In the genomic region with DNA sequence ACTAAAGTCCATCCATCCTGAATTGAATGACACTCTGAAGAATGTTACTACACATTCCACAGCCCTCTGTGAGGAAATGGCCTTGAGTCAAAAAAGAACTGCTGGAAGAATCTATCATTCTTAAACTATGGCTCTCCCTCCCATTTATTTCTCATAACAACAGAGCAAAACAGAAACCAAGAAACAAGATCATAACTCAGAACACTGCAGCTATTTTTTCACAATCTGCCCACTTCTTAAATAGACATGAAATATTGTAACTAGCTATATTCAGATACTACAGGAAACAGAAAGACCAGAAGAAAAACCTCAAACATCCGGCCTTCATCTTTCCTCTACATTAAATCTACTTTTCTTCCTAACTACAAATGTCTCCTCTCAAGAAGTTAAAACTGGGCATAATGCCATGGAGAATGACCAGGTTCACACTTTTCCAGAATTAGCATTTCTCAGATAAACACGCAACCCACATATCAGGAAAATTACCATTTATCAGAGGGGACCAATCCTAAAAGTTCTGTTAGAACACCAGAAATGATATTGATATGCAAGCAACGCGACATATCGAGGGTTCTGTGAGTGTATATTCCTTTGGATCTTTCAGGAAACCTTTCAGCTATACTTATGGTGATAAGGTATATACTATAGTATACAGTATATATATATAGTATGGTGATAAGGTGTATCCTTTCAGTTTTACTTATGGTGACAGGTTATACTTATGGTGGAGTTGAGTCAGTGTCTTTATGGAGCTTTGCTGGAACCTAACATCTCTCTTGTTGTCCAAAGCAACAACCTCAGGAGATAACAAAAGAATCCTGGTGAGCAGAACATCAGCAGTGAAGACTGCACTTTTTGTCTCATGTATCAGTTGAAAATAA, we compare ENCODE assay signal across 1 cellular context.
TF ChIP-seq lines count a peak whose summit lies in the region.

No MANE protein-coding gene starts in this region.

TF ChIP-seq in GM12878, 131 proteins besides CTCF, POLR2A, EP300 and RAD21 (continued from another document and continues in another):
- no peak for TF ChIP-seq YBX1 (IDR thresholded peaks at IDR 0.05)
- TF ChIP-seq MEF2A (IDR thresholded peaks at IDR 0.05; ENCODE audit: insufficient read depth, low read depth, low read length), result peak; percentile 99
- TF ChIP-seq BMI1 (IDR thresholded peaks at IDR 0.05; ENCODE audit: borderline replicate concordance), result no peak; the same call in 1 of the 2 replicates
- TF ChIP-seq IKZF1 (conservative IDR thresholded peaks at IDR 0.05), result peak; percentile 71
- TF ChIP-seq HDAC2 (IDR thresholded peaks at IDR 0.05), result no peak
- no peak for TF ChIP-seq PAX8 (IDR thresholded peaks at IDR 0.05)
- TF ChIP-seq, protein P1, sequence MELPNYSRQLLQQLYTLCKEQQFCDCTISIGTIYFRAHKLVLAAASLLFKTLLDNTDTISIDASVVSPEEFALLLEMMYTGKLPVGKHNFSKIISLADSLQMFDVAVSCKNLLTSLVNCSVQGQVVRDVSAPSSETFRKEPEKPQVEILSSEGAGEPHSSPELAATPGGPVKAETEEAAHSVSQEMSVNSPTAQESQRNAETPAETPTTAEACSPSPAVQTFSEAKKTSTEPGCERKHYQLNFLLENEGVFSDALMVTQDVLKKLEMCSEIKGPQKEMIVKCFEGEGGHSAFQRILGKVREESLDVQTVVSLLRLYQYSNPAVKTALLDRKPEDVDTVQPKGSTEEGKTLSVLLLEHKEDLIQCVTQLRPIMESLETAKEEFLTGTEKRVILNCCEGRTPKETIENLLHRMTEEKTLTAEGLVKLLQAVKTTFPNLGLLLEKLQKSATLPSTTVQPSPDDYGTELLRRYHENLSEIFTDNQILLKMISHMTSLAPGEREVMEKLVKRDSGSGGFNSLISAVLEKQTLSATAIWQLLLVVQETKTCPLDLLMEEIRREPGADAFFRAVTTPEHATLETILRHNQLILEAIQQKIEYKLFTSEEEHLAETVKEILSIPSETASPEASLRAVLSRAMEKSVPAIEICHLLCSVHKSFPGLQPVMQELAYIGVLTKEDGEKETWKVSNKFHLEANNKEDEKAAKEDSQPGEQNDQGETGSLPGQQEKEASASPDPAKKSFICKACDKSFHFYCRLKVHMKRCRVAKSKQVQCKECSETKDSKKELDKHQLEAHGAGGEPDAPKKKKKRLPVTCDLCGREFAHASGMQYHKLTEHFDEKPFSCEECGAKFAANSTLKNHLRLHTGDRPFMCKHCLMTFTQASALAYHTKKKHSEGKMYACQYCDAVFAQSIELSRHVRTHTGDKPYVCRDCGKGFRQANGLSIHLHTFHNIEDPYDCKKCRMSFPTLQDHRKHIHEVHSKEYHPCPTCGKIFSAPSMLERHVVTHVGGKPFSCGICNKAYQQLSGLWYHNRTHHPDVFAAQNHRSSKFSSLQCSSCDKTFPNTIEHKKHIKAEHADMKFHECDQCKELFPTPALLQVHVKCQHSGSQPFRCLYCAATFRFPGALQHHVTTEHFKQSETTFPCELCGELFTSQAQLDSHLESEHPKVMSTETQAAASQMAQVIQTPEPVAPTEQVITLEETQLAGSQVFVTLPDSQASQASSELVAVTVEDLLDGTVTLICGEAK (IDR thresholded peaks at IDR 0.05; ENCODE audit: borderline replicate concordance), result peak; percentile 43; the same call in 1 of the 2 replicates
- TF ChIP-seq SP1 (IDR thresholded peaks at IDR 0.05; ENCODE audit: low read depth, low read length), result peak; percentile 24
- TF ChIP-seq WRNIP1 (IDR thresholded peaks at IDR 0.05; ENCODE audit: borderline replicate concordance, low read depth, low read length), result no peak
- TF ChIP-seq ELK1 (IDR thresholded peaks at IDR 0.05; ENCODE audit: low read depth, low read length), result no peak
- no peak for TF ChIP-seq PAX5 (IDR thresholded peaks at IDR 0.05; ENCODE audit: borderline replicate concordance, low read depth, low read length)
- TF ChIP-seq TCF12 (IDR thresholded peaks at IDR 0.05; ENCODE audit: low read depth, low read length), result no peak
- peak; percentile 97 for TF ChIP-seq TBL1XR1 (IDR thresholded peaks at IDR 0.05; ENCODE audit: low read depth, low read length)
- TF ChIP-seq, protein P2, sequence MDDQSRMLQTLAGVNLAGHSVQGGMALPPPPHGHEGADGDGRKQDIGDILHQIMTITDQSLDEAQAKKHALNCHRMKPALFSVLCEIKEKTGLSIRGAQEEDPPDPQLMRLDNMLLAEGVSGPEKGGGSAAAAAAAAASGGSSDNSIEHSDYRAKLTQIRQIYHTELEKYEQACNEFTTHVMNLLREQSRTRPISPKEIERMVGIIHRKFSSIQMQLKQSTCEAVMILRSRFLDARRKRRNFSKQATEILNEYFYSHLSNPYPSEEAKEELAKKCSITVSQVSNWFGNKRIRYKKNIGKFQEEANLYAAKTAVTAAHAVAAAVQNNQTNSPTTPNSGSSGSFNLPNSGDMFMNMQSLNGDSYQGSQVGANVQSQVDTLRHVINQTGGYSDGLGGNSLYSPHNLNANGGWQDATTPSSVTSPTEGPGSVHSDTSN (IDR thresholded peaks at IDR 0.05; ENCODE audit: insufficient replicate concordance, low read depth, low read length), result no peak
- TF ChIP-seq, protein P3, sequence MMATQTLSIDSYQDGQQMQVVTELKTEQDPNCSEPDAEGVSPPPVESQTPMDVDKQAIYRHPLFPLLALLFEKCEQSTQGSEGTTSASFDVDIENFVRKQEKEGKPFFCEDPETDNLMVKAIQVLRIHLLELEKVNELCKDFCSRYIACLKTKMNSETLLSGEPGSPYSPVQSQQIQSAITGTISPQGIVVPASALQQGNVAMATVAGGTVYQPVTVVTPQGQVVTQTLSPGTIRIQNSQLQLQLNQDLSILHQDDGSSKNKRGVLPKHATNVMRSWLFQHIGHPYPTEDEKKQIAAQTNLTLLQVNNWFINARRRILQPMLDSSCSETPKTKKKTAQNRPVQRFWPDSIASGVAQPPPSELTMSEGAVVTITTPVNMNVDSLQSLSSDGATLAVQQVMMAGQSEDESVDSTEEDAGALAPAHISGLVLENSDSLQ (IDR thresholded peaks at IDR 0.05), result no peak
- no peak for TF ChIP-seq FOXK2 (IDR thresholded peaks at IDR 0.05)
- TF ChIP-seq SPI1 (IDR thresholded peaks at IDR 0.05; ENCODE audit: borderline replicate concordance, insufficient read depth, low read depth, low read length), result no peak
- TF ChIP-seq, protein P4, sequence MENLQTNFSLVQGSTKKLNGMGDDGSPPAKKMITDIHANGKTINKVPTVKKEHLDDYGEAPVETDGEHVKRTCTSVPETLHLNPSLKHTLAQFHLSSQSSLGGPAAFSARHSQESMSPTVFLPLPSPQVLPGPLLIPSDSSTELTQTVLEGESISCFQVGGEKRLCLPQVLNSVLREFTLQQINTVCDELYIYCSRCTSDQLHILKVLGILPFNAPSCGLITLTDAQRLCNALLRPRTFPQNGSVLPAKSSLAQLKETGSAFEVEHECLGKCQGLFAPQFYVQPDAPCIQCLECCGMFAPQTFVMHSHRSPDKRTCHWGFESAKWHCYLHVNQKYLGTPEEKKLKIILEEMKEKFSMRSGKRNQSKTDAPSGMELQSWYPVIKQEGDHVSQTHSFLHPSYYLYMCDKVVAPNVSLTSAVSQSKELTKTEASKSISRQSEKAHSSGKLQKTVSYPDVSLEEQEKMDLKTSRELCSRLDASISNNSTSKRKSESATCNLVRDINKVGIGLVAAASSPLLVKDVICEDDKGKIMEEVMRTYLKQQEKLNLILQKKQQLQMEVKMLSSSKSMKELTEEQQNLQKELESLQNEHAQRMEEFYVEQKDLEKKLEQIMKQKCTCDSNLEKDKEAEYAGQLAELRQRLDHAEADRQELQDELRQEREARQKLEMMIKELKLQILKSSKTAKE (IDR thresholded peaks at IDR 0.05; ENCODE audit: low read depth, poor library complexity, severe bottlenecking), result peak; percentile 57
- TF ChIP-seq RBBP5 (conservative IDR thresholded peaks at IDR 0.05), result 0 out of 2 replicates have a peak, but pooled peaks have one; percentile 30
- TF ChIP-seq KLF5 (IDR thresholded peaks at IDR 0.05; ENCODE audit: partially characterized antibody), result no peak
- no peak for TF ChIP-seq ZNF622 (IDR thresholded peaks at IDR 0.05)
- TF ChIP-seq JUNB (IDR thresholded peaks at IDR 0.05), result peak; percentile 64
- TF ChIP-seq NR2C2 (IDR thresholded peaks at IDR 0.05; ENCODE audit: borderline replicate concordance, control insufficient read depth, insufficient read length, low read depth), result no peak
- peak; percentile 99 for TF ChIP-seq RUNX3 (IDR thresholded peaks at IDR 0.05; ENCODE audit: low read length)
- 0 out of 2 replicates have a peak, but pooled peaks have one; percentile 15 for TF ChIP-seq DPF2 (IDR thresholded peaks at IDR 0.05)
- no peak for TF ChIP-seq SREBF1 (IDR thresholded peaks at IDR 0.05; ENCODE audit: low read length)
- TF ChIP-seq TCF3 (IDR thresholded peaks at IDR 0.05; ENCODE audit: borderline replicate concordance, insufficient read depth, low read depth, low read length), result no peak
- TF ChIP-seq, protein P5, sequence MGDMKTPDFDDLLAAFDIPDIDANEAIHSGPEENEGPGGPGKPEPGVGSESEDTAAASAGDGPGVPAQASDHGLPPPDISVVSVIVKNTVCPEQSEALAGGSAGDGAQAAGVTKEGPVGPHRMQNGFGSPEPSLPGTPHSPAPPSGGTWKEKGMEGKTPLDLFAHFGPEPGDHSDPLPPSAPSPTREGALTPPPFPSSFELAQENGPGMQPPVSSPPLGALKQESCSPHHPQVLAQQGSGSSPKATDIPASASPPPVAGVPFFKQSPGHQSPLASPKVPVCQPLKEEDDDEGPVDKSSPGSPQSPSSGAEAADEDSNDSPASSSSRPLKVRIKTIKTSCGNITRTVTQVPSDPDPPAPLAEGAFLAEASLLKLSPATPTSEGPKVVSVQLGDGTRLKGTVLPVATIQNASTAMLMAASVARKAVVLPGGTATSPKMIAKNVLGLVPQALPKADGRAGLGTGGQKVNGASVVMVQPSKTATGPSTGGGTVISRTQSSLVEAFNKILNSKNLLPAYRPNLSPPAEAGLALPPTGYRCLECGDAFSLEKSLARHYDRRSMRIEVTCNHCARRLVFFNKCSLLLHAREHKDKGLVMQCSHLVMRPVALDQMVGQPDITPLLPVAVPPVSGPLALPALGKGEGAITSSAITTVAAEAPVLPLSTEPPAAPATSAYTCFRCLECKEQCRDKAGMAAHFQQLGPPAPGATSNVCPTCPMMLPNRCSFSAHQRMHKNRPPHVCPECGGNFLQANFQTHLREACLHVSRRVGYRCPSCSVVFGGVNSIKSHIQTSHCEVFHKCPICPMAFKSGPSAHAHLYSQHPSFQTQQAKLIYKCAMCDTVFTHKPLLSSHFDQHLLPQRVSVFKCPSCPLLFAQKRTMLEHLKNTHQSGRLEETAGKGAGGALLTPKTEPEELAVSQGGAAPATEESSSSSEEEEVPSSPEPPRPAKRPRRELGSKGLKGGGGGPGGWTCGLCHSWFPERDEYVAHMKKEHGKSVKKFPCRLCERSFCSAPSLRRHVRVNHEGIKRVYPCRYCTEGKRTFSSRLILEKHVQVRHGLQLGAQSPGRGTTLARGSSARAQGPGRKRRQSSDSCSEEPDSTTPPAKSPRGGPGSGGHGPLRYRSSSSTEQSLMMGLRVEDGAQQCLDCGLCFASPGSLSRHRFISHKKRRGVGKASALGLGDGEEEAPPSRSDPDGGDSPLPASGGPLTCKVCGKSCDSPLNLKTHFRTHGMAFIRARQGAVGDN (IDR thresholded peaks at IDR 0.05), result peak; percentile 24; the same call in 1 of the 2 replicates
- no peak for TF ChIP-seq ZBTB11 (CRISPR knock-in tag; IDR thresholded peaks at IDR 0.05)
- peak; percentile 77; the same call in 1 of the 2 replicates for TF ChIP-seq ZNF384 (IDR thresholded peaks at IDR 0.05; ENCODE audit: borderline replicate concordance, low read depth, low read length)
- peak; percentile 68 for TF ChIP-seq ZBED1 (IDR thresholded peaks at IDR 0.05; ENCODE audit: borderline replicate concordance)
- TF ChIP-seq CHD2 (IDR thresholded peaks at IDR 0.05; ENCODE audit: borderline replicate concordance, low read depth, low read length), result peak; percentile 52; the same call in 1 of the 2 replicates
- TF ChIP-seq RCOR1 (conservative IDR thresholded peaks at IDR 0.05; ENCODE audit: low read depth, low read length), result no peak
- no peak for TF ChIP-seq JUND (IDR thresholded peaks at IDR 0.05; ENCODE audit: low read depth, low read length)
- TF ChIP-seq ZNF274 (IDR thresholded peaks at IDR 0.05; ENCODE audit: insufficient read depth, insufficient read length), result no peak
- TF ChIP-seq, protein P6, sequence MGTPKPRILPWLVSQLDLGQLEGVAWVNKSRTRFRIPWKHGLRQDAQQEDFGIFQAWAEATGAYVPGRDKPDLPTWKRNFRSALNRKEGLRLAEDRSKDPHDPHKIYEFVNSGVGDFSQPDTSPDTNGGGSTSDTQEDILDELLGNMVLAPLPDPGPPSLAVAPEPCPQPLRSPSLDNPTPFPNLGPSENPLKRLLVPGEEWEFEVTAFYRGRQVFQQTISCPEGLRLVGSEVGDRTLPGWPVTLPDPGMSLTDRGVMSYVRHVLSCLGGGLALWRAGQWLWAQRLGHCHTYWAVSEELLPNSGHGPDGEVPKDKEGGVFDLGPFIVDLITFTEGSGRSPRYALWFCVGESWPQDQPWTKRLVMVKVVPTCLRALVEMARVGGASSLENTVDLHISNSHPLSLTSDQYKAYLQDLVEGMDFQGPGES (IDR thresholded peaks at IDR 0.05), result no peak
